Comparison of ENCODE assay signal across 17 cellular contexts in genomic region chr17:29162909-29163341, GRCh38. TPM values are rescaled to one million over a fixed set of nuclear protein-coding genes. Genes with fewer than 3 reads are reported as not detected.
DNase-seq lines count a peak whose midpoint lies in the region; ATAC-seq and TF ChIP-seq lines count a peak whose summit lies in the region.
"Had no signal": no experiment of that assay in that cellular context is flagged by ENCODE, and none has a peak within 500 bp of the region (broad histone marks: within the 10 kb centered on the region; RNA-seq: fewer than 3 reads in every experiment).

No MANE protein-coding gene starts in this region.

- H3K4me3 ChIP-seq in BE2C (ENCODE audit: low read depth, low read length) = no peak overlapping the region
- no peak overlapping the region for H3K4me3 ChIP-seq in testis
- H3K4me3 ChIP-seq: left lung, suprapubic skin had no signal

- 68 to 74% methylated on average over 5 to 6 of the region's 6 CpGs for WGBS in testis, 2 donors

- peaks cover 9% of the 10 kb centered on the region for H3K4me1 Mint-ChIP-seq in activated T-helper 17 cell treated with anti-CD3 and anti-CD28 coated beads, Interleukin-2, amount 50 U/mL, for 72 hours
- H3K4me1 Mint-ChIP-seq in mesothelial cell of epicardium = peaks cover 36% of the 10 kb centered on the region

- H3K4me1 ChIP-seq in BE2C (peaks cover 5% of the 10 kb centered on the region; the same call in 1 of the 2 replicates), testis (peaks cover 5% of the 10 kb centered on the region)

- no peaks in the 10 kb centered on the region for H3K36me3 ChIP-seq in BE2C
- H3K36me3 ChIP-seq in testis (ENCODE audit: low read depth, missing control alignments) = no peaks in the 10 kb centered on the region
- H3K36me3 ChIP-seq: brain microvascular endothelial cell had no signal

- H3K27me3 ChIP-seq in BE2C (no peaks in the 10 kb centered on the region), testis (no peaks in the 10 kb centered on the region)
- H3K27me3 ChIP-seq: brain microvascular endothelial cell, left lung, suprapubic skin had no signal

- intact Hi-C loops in testis (cut with DNase I; ENCODE audit: low total_unique reads) = no loop called here

- H3K9me3 Mint-ChIP-seq in activated T-helper 17 cell treated with anti-CD3 and anti-CD28 coated beads, Interleukin-2, amount 50 U/mL, for 72 hours = no peaks in the 10 kb centered on the region
- H3K9me3 Mint-ChIP-seq in mesothelial cell of epicardium = no peaks in the 10 kb centered on the region
- H3K9me3 Mint-ChIP-seq: activated naive CD4-positive, alpha-beta T cell treated with anti-CD3 and anti-CD28 coated beads for 36 hours; natural killer cell had no signal

- TF ChIP-seq POLR2A in testis (IDR thresholded peaks at IDR 0.05) = no peak

- H3K27ac ChIP-seq in testis = no peak overlapping the region
- H3K27ac ChIP-seq: brain microvascular endothelial cell, left lung, suprapubic skin had no signal

- no peak overlapping the region for H3K4me3 Mint-ChIP-seq in activated T-helper 17 cell treated with anti-CD3 and anti-CD28 coated beads, Interleukin-2, amount 50 U/mL, for 72 hours
- H3K4me3 Mint-ChIP-seq in mesothelial cell of epicardium = no peak overlapping the region
- H3K4me3 Mint-ChIP-seq: activated naive CD4-positive, alpha-beta T cell treated with anti-CD3 and anti-CD28 coated beads for 36 hours; natural killer cell had no signal

- H3K27ac Mint-ChIP-seq in activated T-helper 17 cell treated with anti-CD3 and anti-CD28 coated beads, Interleukin-2, amount 50 U/mL, for 72 hours = peak overlapping the region; percentile 58
- H3K27ac Mint-ChIP-seq in mesothelial cell of epicardium = peak overlapping the region; percentile 39
- H3K27ac Mint-ChIP-seq: activated naive CD4-positive, alpha-beta T cell treated with anti-CD3 and anti-CD28 coated beads for 36 hours had no signal

- ATAC-seq in activated T-helper 17 cell treated with anti-CD3 and anti-CD28 coated beads, Interleukin-2, amount 50 U/mL, for 72 hours (replicated peaks) = no peak
- ATAC-seq in GM21367 (IDR thresholded peaks at IDR 0.05; ENCODE audit: unreplicated experiment) = no peak
- ATAC-seq in HG02642 (IDR thresholded peaks at IDR 0.05; ENCODE audit: poor library complexity, unreplicated experiment) = no peak
- ATAC-seq: left lung, natural killer cell had no signal

- no peaks in the 10 kb centered on the region for H3K27me3 Mint-ChIP-seq in activated T-helper 17 cell treated with anti-CD3 and anti-CD28 coated beads, Interleukin-2, amount 50 U/mL, for 72 hours
- H3K27me3 Mint-ChIP-seq in mesothelial cell of epicardium (ENCODE audit: low read depth) = no peaks in the 10 kb centered on the region

- H3K36me3 Mint-ChIP-seq in activated T-helper 17 cell treated with anti-CD3 and anti-CD28 coated beads, Interleukin-2, amount 50 U/mL, for 72 hours (ENCODE audit: low read depth) = peaks cover 7% of the 10 kb centered on the region
- H3K36me3 Mint-ChIP-seq in mesothelial cell of epicardium = peaks cover 17% of the 10 kb centered on the region
- H3K36me3 Mint-ChIP-seq: natural killer cell had no signal

- H3K9me3 ChIP-seq in BE2C (no peaks in the 10 kb centered on the region), testis (no peaks in the 10 kb centered on the region)
- H3K9me3 ChIP-seq: left lung, suprapubic skin had no signal

- DNase-seq in BE2C (peak; percentile 76), NCI-H1092 treated with DMSO at 0.1 percent for 48 hours (lab: John Stamatoyannopoulos, UW) (peak; percentile 22), mesothelial cell of epicardium (ENCODE audit: low spot score in 2 of 2, unreplicated experiment in 2 of 2) (no peak), testis (no peak)
- DNase-seq in activated CD8-positive, alpha-beta memory T cell treated with anti-CD3 and anti-CD28 coated beads for 24 hours = no peak
- DNase-seq: activated CD8-positive, alpha-beta memory T cell treated with anti-CD3 and anti-CD28 coated beads, Interleukin-2, amount 50 U/mL, for 4 hours; activated naive CD4-positive, alpha-beta T cell treated with anti-CD3 and anti-CD28 coated beads for 36 hours; brain microvascular endothelial cell; left lung; natural killer cell; NCI-H1930; NK-92 treated with Interleukin-12 subunit alpha and Interleukin-12 subunit beta, amount 100 ng/mL, for 24 hours; SHP77 had no signal

- TF ChIP-seq CTCF in BE2C (IDR thresholded peaks at IDR 0.05; ENCODE audit: low read depth, low read length) (no peak), mesothelial cell of epicardium (IDR thresholded peaks at IDR 0.05; ENCODE audit: unreplicated experiment) (no peak), testis (IDR thresholded peaks at IDR 0.05) (no peak)

RNA-seq across cellular contexts. Expression of gene MYO18A, which starts 17.3 kb away (rescaled TPM):
- polyA plus RNA-seq in BE2C (2012; ENCODE audit: insufficient read depth, insufficient read length, low read depth) = 30.5 TPM
- total RNA-seq in activated T-helper 17 cell treated with anti-CD3 and anti-CD28 coated beads, Interleukin-2, amount 50 U/mL, for 72 hours = 10 to 100 TPM; 90.6 to 95.9 TPM
- total RNA-seq in mesothelial cell of epicardium (55.0 to 58.4 TPM (median 56.8 TPM) in 3 replicates), testis (100 to 1,000 TPM in 1 of 2 donors, 10 to 100 TPM in 1; 91.1 to 154 TPM)
- polyA plus RNA-seq in testis (ENCODE audit: insufficient read depth, low read depth, low replicate concordance) = 89.1 TPM

Comparison
In these comparisons a context has a peak if more than half of its experiments do, and no peak if none do; other contexts are left out.
1. DNase-seq: peak in BE2C (single experiment) and NCI-H1092 treated with DMSO at 0.1 percent for 48 hours (single experiment); none in mesothelial cell of epicardium (0 of 2), testis (single experiment) and activated CD8-positive, alpha-beta memory T cell treated with anti-CD3 and anti-CD28 coated beads for 24 hours (single experiment).